ENCODE assay signal across 26 cellular contexts in genomic region chr3:62992520-62992919, GRCh38.
"Had no signal": no experiment of that assay in that cellular context is flagged by ENCODE, and none has a peak within 500 bp of the region (broad histone marks: within the 10 kb centered on the region; RNA-seq: fewer than 3 reads in every experiment).

No MANE protein-coding gene starts in this region.

- H3K4me3 Mint-ChIP-seq: mesothelial cell of epicardium had no signal

- H3K9me3 Mint-ChIP-seq: mesothelial cell of epicardium had no signal

- H3K4me1 Mint-ChIP-seq: mesothelial cell of epicardium had no signal

- H3K4me1 ChIP-seq: esophagus squamous epithelium, gastrocnemius medialis, heart right ventricle, lower lobe of right lung had no signal

- H3K36me3 ChIP-seq: esophagus squamous epithelium, gastrocnemius medialis, heart right ventricle, lower lobe of right lung had no signal

- DNase-seq: dermis blood vessel endothelial cell; dorsolateral prefrontal cortex; effector CD4-positive, alpha-beta T cell; effector memory CD4-positive, alpha-beta T cell; erythroblast; esophagus squamous epithelium; foreskin fibroblast; foreskin melanocyte; gastrocnemius medialis; glutamatergic neuron; head of caudate nucleus; heart right ventricle; hippocampal formation; left cardiac atrium; left ventricle myocardium superior; lower lobe of right lung; mesenchymal stem cell had no signal

- H3K27ac Mint-ChIP-seq: mesothelial cell of epicardium had no signal

- H3K9me3 ChIP-seq: esophagus squamous epithelium, gastrocnemius medialis, heart right ventricle, lower lobe of right lung had no signal

- H3K4me3 ChIP-seq: coronary artery, dorsolateral prefrontal cortex, esophagus squamous epithelium, gastrocnemius medialis, heart right ventricle, lower lobe of right lung had no signal

- H3K36me3 Mint-ChIP-seq: mesothelial cell of epicardium had no signal

- ATAC-seq: esophagus mucosa, gastrocnemius medialis, heart right ventricle, left cardiac atrium, left lobe of liver, left ventricle myocardium superior, lower lobe of right lung had no signal

- H3K27me3 ChIP-seq: esophagus squamous epithelium, gastrocnemius medialis, heart right ventricle had no signal

- FAIRE-seq: colon, endothelial cell of umbilical vein, islet of Langerhans, keratinocyte had no signal

- H3K27ac ChIP-seq: coronary artery, dorsolateral prefrontal cortex, epithelial cell of prostate, esophagus squamous epithelium, gastrocnemius medialis, heart right ventricle, lower lobe of right lung had no signal
